8 cellular contexts compared by ENCODE assay signal in genomic region chr17:15260376-15261062, GRCh38. TPM values are rescaled to one million over a fixed set of nuclear protein-coding genes. Genes with fewer than 3 reads are reported as not detected.
DNase-seq lines count a peak whose midpoint lies in the region; ATAC-seq and TF ChIP-seq lines count a peak whose summit lies in the region.

No MANE protein-coding gene starts in this region.

- H4K20me1 ChIP-seq in hepatocyte (ENCODE audit: insufficient read depth, poor library complexity, severe bottlenecking), result peaks cover 24% of the 10 kb centered on the region

- peak overlapping the region; percentile 48 for H2AFZ ChIP-seq in hepatocyte

- H3K27ac ChIP-seq in HUES64 (ENCODE audit: low read depth, low read length) (no peak overlapping the region), hepatocyte (peak overlapping the region; percentile 97), psoas muscle (peak overlapping the region; percentile 95)

- H3K79me2 ChIP-seq in hepatocyte, result peaks cover 34% of the 10 kb centered on the region

- DNase-seq in NCI-H1436 (lab: John Stamatoyannopoulos, UW), result peak; percentile 60
- no peak for DNase-seq in NCI-H1436 treated with DMSO at 0.1 percent for 48 hours (lab: John Stamatoyannopoulos, UW)
- peak; percentile 66 to 93 for DNase-seq in SW 1271 (lab: John Stamatoyannopoulos, UW)
- DNase-seq in astrocyte of the spinal cord (ENCODE audit: low read depth, low spot score), result peak; percentile 91
- peak; percentile 95 for DNase-seq in hepatocyte (ENCODE audit: low spot score)
- DNase-seq in psoas muscle, result peak; percentile 92 to 95

- peak overlapping the region; percentile 93 for H3K4me2 ChIP-seq in hepatocyte

- TF ChIP-seq CTCF in astrocyte of the spinal cord (IDR thresholded peaks at IDR 0.05; ENCODE audit: low read depth, low read length) (peak; percentile 55), hepatocyte (IDR thresholded peaks at IDR 0.05; ENCODE audit: poor library complexity) (peak; percentile 82), psoas muscle (IDR thresholded peaks at IDR 0.05) (peak; percentile 92)

- ATAC-seq in psoas muscle (peak; percentile 54 to 69 (median 62)), HG03460 (IDR thresholded peaks at IDR 0.05; ENCODE audit: unreplicated experiment) (no peak)

- in situ Hi-C loops in astrocyte of the spinal cord (cut with HindIII; ENCODE audit: low sequenced_read_pairs), result no loop called here

- H3K9me2 ChIP-seq in hepatocyte (replicated peaks; ENCODE audit: insufficient read depth), result no peaks in the 10 kb centered on the region

- no peaks in the 10 kb centered on the region for H3K9me3 ChIP-seq in HUES64 (ENCODE audit: insufficient read depth, low read depth, low read length)
- H3K9me3 ChIP-seq in hepatocyte (ENCODE audit: low read depth), result no peaks in the 10 kb centered on the region
- no peaks in the 10 kb centered on the region for H3K9me3 ChIP-seq in psoas muscle

- H3K36me3 ChIP-seq in HUES64 (ENCODE audit: insufficient read depth, low read length), result no peaks in the 10 kb centered on the region
- no peaks in the 10 kb centered on the region for H3K36me3 ChIP-seq in hepatocyte (replicated peaks; ENCODE audit: insufficient read depth, low read depth)
- peaks cover 0 to 41% of the 10 kb centered on the region in 2 donors for H3K36me3 ChIP-seq in psoas muscle (ENCODE audit: insufficient read depth in 1 of 2, low read depth in 1 of 2)

- intact Hi-C loops in psoas muscle (cut with DNase I), result loop anchor here (1.0 to 10.0 kb wide), 7 partner anchors 84 to 243 kb away; partner anchors contain the start of gene TEKT3 (in 1 of the 2)

- peaks cover 3% of the 10 kb centered on the region; the same call in 1 of the 2 replicates for H3K4me1 ChIP-seq in HUES64 (ENCODE audit: insufficient read depth, low read length)
- peaks cover 18% of the 10 kb centered on the region for H3K4me1 ChIP-seq in hepatocyte (ENCODE audit: insufficient read depth)
- peaks cover 71% of the 10 kb centered on the region for H3K4me1 ChIP-seq in psoas muscle

- WGBS in HUES64, result 1% methylated on average over 59 of the region's 59 CpGs
- 4% methylated on average over 54 of the region's 59 CpGs for WGBS in hepatocyte (ENCODE audit: low lambda C conversion rate, missing lambda C conversion rate)
- WGBS in psoas muscle, 3 donors, result 0 to 1% (median 1%) methylated on average over 48 to 59 of the region's 59 CpGs

- peak overlapping the region; percentile 51; the same call in 1 of the 2 replicates for H3K9ac ChIP-seq in HUES64 (ENCODE audit: low read depth, low read length)

- H3K4me3 ChIP-seq in HUES64 (ENCODE audit: low read length) (peak overlapping the region; percentile 90), astrocyte of the spinal cord (ENCODE audit: low read depth, low read length) (peak overlapping the region; percentile 80), hepatocyte (peak overlapping the region; percentile 80), psoas muscle (peak overlapping the region; percentile 81)

- H3K27me3 ChIP-seq in HUES64 (ENCODE audit: insufficient read depth, low read length) (peaks cover 86% of the 10 kb centered on the region), hepatocyte (peaks cover 34% of the 10 kb centered on the region), psoas muscle (ENCODE audit: insufficient read depth in 3 of 3, low read length in 2 of 3) (no peaks in the 10 kb centered on the region)

RNA-seq across cellular contexts. Expression of gene PMP22, which starts 4.6 kb away (rescaled TPM):
- 4.9 TPM for polyA plus RNA-seq in HUES64 (2013, experiment 1 of 2)
- 5.8 TPM for polyA plus RNA-seq in HUES64 (2013, experiment 2 of 2)
- total RNA-seq in hepatocyte (111 and 113 TPM in 2 replicates), psoas muscle (100 to 1,000 TPM in 2 of 4 donors, 10 to 100 TPM in 2; 39.3 to 317 (median 143) TPM)
- polyA plus RNA-seq in hepatocyte (163 and 186 TPM in 2 replicates), psoas muscle (100 to 1,000 TPM in 2 of 3 donors, 10 to 100 TPM in 1; 50.4 to 269 (median 195) TPM)
